ENCODE assay signal across 20 cellular contexts in genomic region chr1:235264327-235264726, GRCh38.
"Had no signal": no experiment of that assay in that cellular context is flagged by ENCODE, and none has a peak within 500 bp of the region (broad histone marks: within the 10 kb centered on the region; RNA-seq: fewer than 3 reads in every experiment).

No MANE protein-coding gene starts in this region.

- H3K4me3 Mint-ChIP-seq: activated CD4-positive, alpha-beta T cell treated with anti-CD3 and anti-CD28 coated beads, Interleukin-2, amount 10 ng/mL, durations not matched to agents 7 days and 5 days; activated naive CD8-positive, alpha-beta T cell treated with anti-CD3 and anti-CD28 coated beads for 36 hours; dendritic cell treated with granulocyte-macrophage colony-stimulating factor and Interleukin-4, amounts not matched to agents 40 ng/mL and 50 ng/mL, for 4 days; T-cell; type B pancreatic cell had no signal

- H3K9me3 ChIP-seq: prostate gland, right atrium auricular region, stomach had no signal

- ATAC-seq: T-cell had no signal

- H3K27ac ChIP-seq: cardiac muscle cell, prostate gland, right atrium auricular region, stomach had no signal

- H3K4me3 ChIP-seq: cardiac muscle cell, prostate gland, right atrium auricular region, stomach had no signal

- H3K36me3 ChIP-seq: cardiac muscle cell, prostate gland, right atrium auricular region had no signal

- DNase-seq: activated CD4-positive, alpha-beta T cell treated with anti-CD3 and anti-CD28 coated beads, Interleukin-2, amount 10 ng/mL, durations not matched to agents 7 days and 5 days; activated CD4-positive, CD25-positive, alpha-beta regulatory T cell; activated CD8-positive, alpha-beta memory T cell treated with anti-CD3 and anti-CD28 coated beads for 24 hours; activated CD8-positive, alpha-beta memory T cell treated with anti-CD3 and anti-CD28 coated beads, Interleukin-2, amount 50 U/mL, for 48 hours; activated naive CD8-positive, alpha-beta T cell treated with anti-CD3 and anti-CD28 coated beads for 36 hours; amygdala; effector memory CD4-positive, alpha-beta T cell; foreskin fibroblast; mesenchymal stem cell; occipital lobe; stimulated activated CD4-positive, alpha-beta T cell treated with anti-CD3 and anti-CD28 coated beads, Interleukin-12 subunit alpha, Interleukin-12 subunit beta, amount 100 ng/mL, for 4 hours; stimulated activated CD4-positive, alpha-beta T cell treated with anti-CD3 and anti-CD28 coated beads, Interleukin-1b, Interleukin-23, amount 100 ng/mL, for 48 hours; stomach; T-cell; T-helper 9 cell had no signal

- H3K9me3 Mint-ChIP-seq: activated CD4-positive, alpha-beta T cell treated with anti-CD3 and anti-CD28 coated beads, Interleukin-2, amount 10 ng/mL, durations not matched to agents 7 days and 5 days; activated naive CD8-positive, alpha-beta T cell treated with anti-CD3 and anti-CD28 coated beads for 36 hours; dendritic cell treated with granulocyte-macrophage colony-stimulating factor and Interleukin-4, amounts not matched to agents 40 ng/mL and 50 ng/mL, for 4 days; T-cell; type B pancreatic cell had no signal

- H3K4me1 ChIP-seq: prostate gland had no signal

- H3K27me3 ChIP-seq: cardiac muscle cell, right atrium auricular region, stomach had no signal

- H3K27me3 Mint-ChIP-seq: activated CD4-positive, alpha-beta T cell treated with anti-CD3 and anti-CD28 coated beads, Interleukin-2, amount 10 ng/mL, durations not matched to agents 7 days and 5 days; activated naive CD8-positive, alpha-beta T cell treated with anti-CD3 and anti-CD28 coated beads for 36 hours; dendritic cell treated with granulocyte-macrophage colony-stimulating factor and Interleukin-4, amounts not matched to agents 40 ng/mL and 50 ng/mL, for 4 days; T-cell; type B pancreatic cell had no signal

- H3K27ac Mint-ChIP-seq: activated CD4-positive, alpha-beta T cell treated with anti-CD3 and anti-CD28 coated beads, Interleukin-2, amount 10 ng/mL, durations not matched to agents 7 days and 5 days; activated naive CD8-positive, alpha-beta T cell treated with anti-CD3 and anti-CD28 coated beads for 36 hours; dendritic cell treated with granulocyte-macrophage colony-stimulating factor and Interleukin-4, amounts not matched to agents 40 ng/mL and 50 ng/mL, for 4 days; type B pancreatic cell had no signal
